In genomic region chr1:97630968-97631367, GRCh38 we compare ENCODE assay signal across 13 cellular contexts.
DNase-seq lines count a peak whose midpoint lies in the region; ATAC-seq and TF ChIP-seq lines count a peak whose summit lies in the region.
"Had no signal": no experiment of that assay in that cellular context is flagged by ENCODE, and none has a peak within 500 bp of the region (broad histone marks: within the 10 kb centered on the region; RNA-seq: fewer than 3 reads in every experiment).

No MANE protein-coding gene starts in this region.

- TF ChIP-seq POLR2A in suprapubic skin (IDR thresholded peaks at IDR 0.05) = no peak

- H4K91ac ChIP-seq in mesenchymal stem cell (ENCODE audit: low read length) = no peak overlapping the region

- H3K36me3 ChIP-seq in SJCRH30 = no peaks in the 10 kb centered on the region
- no peaks in the 10 kb centered on the region for H3K36me3 ChIP-seq in mesenchymal stem cell (ENCODE audit: control insufficient read depth in 1 of 2, insufficient read depth in 2 of 2, low read depth in 1 of 2, low read length in 2 of 2)
- H3K36me3 ChIP-seq in suprapubic skin = no peaks in the 10 kb centered on the region
- H3K36me3 ChIP-seq: heart right ventricle had no signal

- peak; percentile 14 for DNase-seq in ELF-1 (ENCODE audit: low read depth, low spot score)
- DNase-seq in NCI-H187 (lab: John Stamatoyannopoulos, UW) = peak; percentile 1 to 34
- peak; percentile 21 to 57 for DNase-seq in SJCRH30
- DNase-seq in mesenchymal stem cell = peak; percentile 59
- no peak for DNase-seq in MV-4-11 (lab: John Stamatoyannopoulos, UW)
- DNase-seq in suprapubic skin (ENCODE audit: low spot score in 2 of 2) = no peak
- DNase-seq: activated CD8-positive, alpha-beta memory T cell treated with anti-CD3 and anti-CD28 coated beads, Interleukin-2, amount 10 ng/mL, durations not matched to agents 7 days and 5 days; activated naive CD8-positive, alpha-beta T cell treated with anti-CD3 and anti-CD28 coated beads, Interleukin-2, amount 50 U/mL, for 24 hours; CD4-positive, alpha-beta memory T cell; effector CD4-positive, alpha-beta T cell had no signal

- no peak overlapping the region for H2AK5ac ChIP-seq in mesenchymal stem cell (ENCODE audit: low read length, severe bottlenecking)

- H3K4me2 ChIP-seq in mesenchymal stem cell (ENCODE audit: low read length, poor library complexity, severe bottlenecking) = no peak overlapping the region

- H2BK15ac ChIP-seq in mesenchymal stem cell (ENCODE audit: low read depth, poor library complexity, severe bottlenecking) = no peak overlapping the region

- ATAC-seq in GM21786 (IDR thresholded peaks at IDR 0.05; ENCODE audit: unreplicated experiment) (no peak), HG03571 (IDR thresholded peaks at IDR 0.05; ENCODE audit: unreplicated experiment) (no peak)
- ATAC-seq: activated CD8-positive, alpha-beta memory T cell treated with anti-CD3 and anti-CD28 coated beads, Interleukin-2, amount 10 ng/mL, durations not matched to agents 7 days and 5 days; activated naive CD8-positive, alpha-beta T cell treated with anti-CD3 and anti-CD28 coated beads, Interleukin-2, amount 50 U/mL, for 24 hours had no signal

- no peak overlapping the region for H3K23ac ChIP-seq in mesenchymal stem cell (ENCODE audit: low read length in 2 of 2)

- H3K27me3 ChIP-seq in SJCRH30 (no peaks in the 10 kb centered on the region), mesenchymal stem cell (ENCODE audit: control insufficient read depth in 1 of 2, insufficient read depth in 1 of 2, low read length in 2 of 2) (no peaks in the 10 kb centered on the region), suprapubic skin (no peaks in the 10 kb centered on the region)
- H3K27me3 ChIP-seq: heart right ventricle had no signal

- no peak overlapping the region for H2BK5ac ChIP-seq in mesenchymal stem cell (ENCODE audit: low read depth, low read length, poor library complexity, severe bottlenecking)

- no peak overlapping the region for H3K9ac ChIP-seq in mesenchymal stem cell (ENCODE audit: low read length)

- H3K4me1 ChIP-seq in SJCRH30 (peaks cover 7% of the 10 kb centered on the region; the same call in 1 of the 2 replicates), mesenchymal stem cell (ENCODE audit: control insufficient read depth, insufficient read depth, low read depth, low read length) (no peaks in the 10 kb centered on the region), suprapubic skin (peaks cover 2% of the 10 kb centered on the region)

- H3K4me3 ChIP-seq in SJCRH30 (no peak overlapping the region), mesenchymal stem cell (ENCODE audit: insufficient read depth in 1 of 2, low read depth in 1 of 2, low read length in 2 of 2) (no peak overlapping the region), suprapubic skin (no peak overlapping the region)
- H3K4me3 ChIP-seq: heart right ventricle had no signal

- H3K27ac ChIP-seq in SJCRH30 = no peak overlapping the region
- H3K27ac ChIP-seq in mesenchymal stem cell (ENCODE audit: low read length, poor library complexity, severe bottlenecking) = no peak overlapping the region
- no peak overlapping the region for H3K27ac ChIP-seq in suprapubic skin

- no peak overlapping the region for H4K8ac ChIP-seq in mesenchymal stem cell (ENCODE audit: low read length)

- H2AFZ ChIP-seq in mesenchymal stem cell (ENCODE audit: low read depth, low read length) = no peak overlapping the region

- 54% methylated on average over 3 of the region's 3 CpGs for WGBS in mesenchymal stem cell
- 59% methylated on average over 3 of the region's 3 CpGs for WGBS in suprapubic skin

- TF ChIP-seq CTCF in suprapubic skin (IDR thresholded peaks at IDR 0.05) = no peak

- H3K79me1 ChIP-seq in mesenchymal stem cell (replicated peaks; ENCODE audit: low read length, poor library complexity, severe bottlenecking) = no peaks in the 10 kb centered on the region

- no peak for TF ChIP-seq EP300 in suprapubic skin (IDR thresholded peaks at IDR 0.05)

- H3K4ac ChIP-seq in mesenchymal stem cell (ENCODE audit: low read depth in 1 of 2, low read length in 2 of 2) = no peak overlapping the region

- H2BK120ac ChIP-seq in mesenchymal stem cell (ENCODE audit: low read depth, low read length) = no peak overlapping the region

- no peaks in the 10 kb centered on the region for H3K9me3 ChIP-seq in SJCRH30 (replicated peaks)
- H3K9me3 ChIP-seq in mesenchymal stem cell (ENCODE audit: control insufficient read depth, low read length) = no peaks in the 10 kb centered on the region
- no peaks in the 10 kb centered on the region for H3K9me3 ChIP-seq in suprapubic skin
- H3K9me3 ChIP-seq: heart right ventricle had no signal

- H3K18ac ChIP-seq in mesenchymal stem cell (ENCODE audit: low read depth in 1 of 2, low read length in 2 of 2) = no peak overlapping the region

- H3K14ac ChIP-seq in mesenchymal stem cell (ENCODE audit: low read length in 2 of 2) = no peak overlapping the region

- H2BK12ac ChIP-seq in mesenchymal stem cell (ENCODE audit: low read length in 2 of 2) = no peak overlapping the region

Comparison
In these comparisons a context has a peak if more than half of its experiments do, and no peak if none do; other contexts are left out.
1. DNase-seq: peak in ELF-1 (single experiment), NCI-H187 (2 of 2), SJCRH30 (2 of 2) and mesenchymal stem cell (single experiment); none in MV-4-11 (single experiment) and suprapubic skin (0 of 2).